In the genomic region with DNA sequence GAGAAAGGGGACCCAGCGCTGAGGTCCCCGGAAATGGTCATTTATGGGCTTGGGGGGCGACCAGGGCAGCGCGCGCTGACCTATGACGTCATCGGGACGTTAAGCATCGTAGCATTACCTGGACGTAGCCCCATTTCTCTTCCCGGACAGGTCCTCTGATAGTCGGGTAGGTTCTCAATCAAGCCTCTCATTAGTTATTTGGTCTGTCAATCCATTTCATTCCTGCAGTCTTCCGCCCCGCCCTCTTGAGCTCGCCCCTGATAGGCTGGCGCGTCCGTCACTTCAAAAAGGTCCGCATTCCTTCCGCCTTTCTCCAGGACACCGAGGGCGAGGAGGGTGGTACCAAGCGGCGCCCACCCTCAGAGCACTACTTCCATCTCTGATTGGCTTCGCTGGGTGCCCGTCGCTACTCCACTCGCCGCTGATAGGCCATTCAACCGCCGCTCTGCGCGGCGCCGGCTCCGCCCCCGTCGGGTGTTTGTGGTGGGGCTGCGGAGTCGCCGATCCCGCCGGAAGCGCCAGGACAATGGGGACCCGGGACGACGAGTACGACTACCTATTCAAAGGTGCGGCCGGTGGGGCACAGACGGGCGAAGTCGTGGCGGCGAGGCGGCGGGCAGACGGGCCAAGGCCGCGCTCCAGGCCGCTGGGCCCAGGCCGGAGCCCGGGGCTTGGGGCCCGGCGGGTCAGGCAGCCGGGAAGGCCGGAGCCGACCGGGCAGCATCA, we compare ENCODE assay signal across 8 cellular contexts. TPM values are rescaled to one million over a fixed set of nuclear protein-coding genes. Genes with fewer than 3 reads are reported as not detected.
DNase-seq lines count a peak whose midpoint lies in the region; ATAC-seq, FAIRE-seq and TF ChIP-seq lines count a peak whose summit lies in the region.

A gene (plus strand): TSS at position 470 of the 726 bp plus-strand sequence. CDS start 57 bp downstream, at position 527.

- peak; percentile 88 for FAIRE-seq in colon (lab: Jason Lieb, UNC)

- DNase-seq in BE2C (peak; percentile 98), GM19240 (ENCODE audit: insufficient read length, low spot score) (peak; percentile 96), NCI-H526 (lab: John Stamatoyannopoulos, UW) (peak; percentile 100), kidney glomerular epithelial cell (lab: John Stamatoyannopoulos, UW) (peak; percentile 100)
- peak; percentile 99 for DNase-seq in activated CD4-positive, alpha-beta T cell treated with anti-CD3 and anti-CD28 coated beads for 48 hours
- DNase-seq in stimulated activated CD4-positive, alpha-beta T cell treated with anti-CD3 and anti-CD28 coated beads, Interleukin-1b, Interleukin-23, amount 100 ng/mL, for 1 hour (ENCODE audit: low read depth in 2 of 2), result peak; percentile 94 to 96

- H3K4me3 ChIP-seq in BE2C (ENCODE audit: low read depth, low read length), result peak within 1 kb of the TSS; percentile 68

- H3K36me3 ChIP-seq in BE2C, result no peaks in the 10 kb centered on the region

- H3K9me3 ChIP-seq in BE2C, result no peaks in the 10 kb centered on the region

- ATAC-seq in HG03460 (IDR thresholded peaks at IDR 0.05; ENCODE audit: unreplicated experiment), result peak; percentile 88

- H3K27me3 ChIP-seq in BE2C, result no peaks in the 10 kb centered on the region

- 0 out of 2 replicates have a peak, but pooled peaks cover 4% of the 10 kb centered on the region for H3K4me1 ChIP-seq in BE2C

- TF ChIP-seq CTCF in BE2C (IDR thresholded peaks at IDR 0.05; ENCODE audit: low read depth, low read length), result no peak

RNA-seq across cellular contexts. Expression of the gene that starts here (rescaled TPM):
- polyA plus RNA-seq in BE2C (2012; ENCODE audit: insufficient read depth, insufficient read length, low read depth), result 401 TPM

Comparison
In these comparisons a context has a peak if more than half of its experiments do, and no peak if none do; other contexts are left out.
1. Peak in every context shown above with its lines: DNase-seq, ATAC-seq and H3K4me3 ChIP-seq.